8 cellular contexts compared by ENCODE assay signal in genomic region chr6:35688605-35689322, GRCh38. TPM values are rescaled to one million over a fixed set of nuclear protein-coding genes. Genes with fewer than 3 reads are reported as not detected.
DNase-seq lines count a peak whose midpoint lies in the region; ATAC-seq and TF ChIP-seq lines count a peak whose summit lies in the region.

FKBP5 (minus strand) TSS chr6:35688915; CDS start chr6:35642824, 46,091 bp downstream.

- POLR2A ChIA-PET in activated CD4-positive, alpha-beta memory T cell treated with anti-CD3 and anti-CD28 coated beads for 36 hours (lab: Charles Lee): interaction anchor here (0.6 to 2.8 kb wide), 4 partner anchors 21 to 98 kb away, joined by 3 to 22 read pairs (median 6); no protein-coding TSS in a partner anchor

- peaks cover 15% of the 10 kb centered on the region for H3K4me1 Mint-ChIP-seq in activated CD4-positive, alpha-beta memory T cell treated with anti-CD3 and anti-CD28 coated beads for 36 hours (ENCODE audit: low read depth)

- peak within 1 kb of the TSS; percentile 86 for H3K27ac Mint-ChIP-seq in activated CD4-positive, alpha-beta memory T cell treated with anti-CD3 and anti-CD28 coated beads for 36 hours

- no peaks in the 10 kb centered on the region for H3K9me3 Mint-ChIP-seq in activated CD4-positive, alpha-beta memory T cell treated with anti-CD3 and anti-CD28 coated beads for 36 hours

- TF ChIP-seq CTCF in dorsolateral prefrontal cortex (IDR thresholded peaks at IDR 0.05 in 54 of 56, conservative IDR thresholded peaks at IDR 0.05 in 2 of 56; ENCODE audit: low read depth in 1 of 56, partially characterized antibody in 56 of 56) (peak in 11 of 56 donors; percentile 8 to 38 (median 16)), lower leg skin (IDR thresholded peaks at IDR 0.05) (no peak)

- no peaks in the 10 kb centered on the region for H3K27me3 Mint-ChIP-seq in activated CD4-positive, alpha-beta memory T cell treated with anti-CD3 and anti-CD28 coated beads for 36 hours

- CTCF ChIA-PET in activated CD4-positive, alpha-beta memory T cell treated with anti-CD3 and anti-CD28 coated beads for 36 hours (lab: Charles Lee): interaction anchor here (0.6 to 4.5 kb wide), 6 partner anchors 15 to 104 kb away, joined by 3 to 30 read pairs (median 3); partner anchors contain the start of gene ARMC12

- WGBS in lower leg skin, 2 donors: 2 to 4% methylated on average over 47 to 60 of the region's 80 CpGs

- peak in 1 of 2 donors; percentile 72 for TF ChIP-seq POLR2A in lower leg skin (IDR thresholded peaks at IDR 0.05)

- no peaks in the 10 kb centered on the region for H3K27me3 ChIP-seq in dorsolateral prefrontal cortex

- peak within 1 kb of the TSS; percentile 92 for H3K4me3 Mint-ChIP-seq in activated CD4-positive, alpha-beta memory T cell treated with anti-CD3 and anti-CD28 coated beads for 36 hours

- peak; percentile 97 for DNase-seq in AG08396 (ENCODE audit: low spot score)
- DNase-seq in NCI-H526 (lab: John Stamatoyannopoulos, UW): peak; percentile 65 to 95
- peak; percentile 93 for DNase-seq in activated CD4-positive, alpha-beta memory T cell treated with anti-CD3 and anti-CD28 coated beads for 36 hours
- DNase-seq in dorsolateral prefrontal cortex: peak; percentile 63 to 96 (median 94)
- DNase-seq in lower leg skin (ENCODE audit: low spot score in 2 of 2): peak; percentile 96 to 99
- peak; percentile 84 to 92 for DNase-seq in stimulated activated CD4-positive, alpha-beta T cell treated with anti-CD3 and anti-CD28 coated beads, Interleukin-4, amount 100 ng/mL, for 48 hours (ENCODE audit: low read depth in 2 of 2)

- H3K4me3 ChIP-seq in dorsolateral prefrontal cortex (peak within 1 kb of the TSS; percentile 66 to 98 (median 84)), lower leg skin (ENCODE audit: low read depth, poor library complexity, severe bottlenecking) (peak within 1 kb of the TSS; percentile 98)

- peaks cover 8% of the 10 kb centered on the region for H3K36me3 Mint-ChIP-seq in activated CD4-positive, alpha-beta memory T cell treated with anti-CD3 and anti-CD28 coated beads for 36 hours

- H3K27ac ChIP-seq in dorsolateral prefrontal cortex: peak within 1 kb of the TSS; percentile 23 to 97 (median 86)

- ATAC-seq in GM18870 (IDR thresholded peaks at IDR 0.05; ENCODE audit: unreplicated experiment): peak; percentile 42
- ATAC-seq in HG03108 (IDR thresholded peaks at IDR 0.05; ENCODE audit: unreplicated experiment): peak; percentile 85

- intact Hi-C loops in activated CD4-positive, alpha-beta memory T cell treated with anti-CD3 and anti-CD28 coated beads for 36 hours (cut with micrococcal nuclease): loop anchor here (1.0 to 2.0 kb wide), 4 partner anchors 22 to 42 kb away; no protein-coding TSS in a partner anchor
- intact Hi-C loops in dorsolateral prefrontal cortex (cut with DNase I) (loop anchor here (1.0 to 5.0 kb wide), 4 partner anchors 38 to 106 kb away; no protein-coding TSS in a partner anchor), lower leg skin (cut with DNase I; ENCODE audit: low total_unique reads) (loop anchor here (2.0 kb wide), 1 partner anchor 38 kb away; no protein-coding TSS in a partner anchor)

RNA-seq across cellular contexts. Expression of gene FKBP5, which starts in this region (rescaled TPM):
- 100 to 1,000 TPM; 111 to 112 TPM for total RNA-seq in activated CD4-positive, alpha-beta memory T cell treated with anti-CD3 and anti-CD28 coated beads for 36 hours
- total RNA-seq in dorsolateral prefrontal cortex (100 to 1,000 TPM in 9 of 120 experiments, 10 to 100 TPM in 111; 12.0 to 124 (median 62.9) TPM), lower leg skin (100 to 1,000 TPM; 166 to 278 (median 238) TPM)

Comparison
In these comparisons a context has a peak if more than half of its experiments do, and no peak if none do; other contexts are left out.
1. Peak in every context shown above with its lines: DNase-seq, ATAC-seq, H3K4me3 ChIP-seq and H3K27ac ChIP-seq.